In the genomic region with DNA sequence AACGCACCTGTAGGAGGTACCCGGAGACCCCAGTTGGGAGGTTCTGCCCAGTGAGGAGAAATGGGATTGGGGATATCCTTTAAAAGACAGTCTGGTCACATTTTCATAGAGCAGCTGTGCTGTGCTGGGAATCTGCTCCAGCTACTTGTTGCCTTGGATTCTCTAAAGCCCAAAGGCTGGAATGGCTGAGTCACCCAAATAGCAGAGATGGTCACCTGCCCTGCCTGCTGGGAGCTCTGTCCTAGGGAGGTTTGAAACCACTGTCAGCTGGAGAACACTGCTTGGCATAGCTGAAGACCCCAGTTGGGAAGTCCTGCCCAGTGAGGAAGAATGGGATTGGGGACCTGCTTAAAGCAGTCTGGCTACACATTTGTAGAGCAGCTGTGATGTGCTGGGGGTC, we compare ENCODE assay signal across 1 cellular context.
TF ChIP-seq lines count a peak whose summit lies in the region.

No MANE protein-coding gene starts in this region.

TF ChIP-seq in GM12878, 131 proteins besides CTCF, POLR2A, EP300 and RAD21:
- TF ChIP-seq BACH1 (IDR thresholded peaks at IDR 0.05; ENCODE audit: borderline replicate concordance) (no peak), NFIC (IDR thresholded peaks at IDR 0.05; ENCODE audit: low read depth, low read length) (no peak), KDM1A (IDR thresholded peaks at IDR 0.05; ENCODE audit: borderline replicate concordance) (no peak)
- TF ChIP-seq, protein P1, sequence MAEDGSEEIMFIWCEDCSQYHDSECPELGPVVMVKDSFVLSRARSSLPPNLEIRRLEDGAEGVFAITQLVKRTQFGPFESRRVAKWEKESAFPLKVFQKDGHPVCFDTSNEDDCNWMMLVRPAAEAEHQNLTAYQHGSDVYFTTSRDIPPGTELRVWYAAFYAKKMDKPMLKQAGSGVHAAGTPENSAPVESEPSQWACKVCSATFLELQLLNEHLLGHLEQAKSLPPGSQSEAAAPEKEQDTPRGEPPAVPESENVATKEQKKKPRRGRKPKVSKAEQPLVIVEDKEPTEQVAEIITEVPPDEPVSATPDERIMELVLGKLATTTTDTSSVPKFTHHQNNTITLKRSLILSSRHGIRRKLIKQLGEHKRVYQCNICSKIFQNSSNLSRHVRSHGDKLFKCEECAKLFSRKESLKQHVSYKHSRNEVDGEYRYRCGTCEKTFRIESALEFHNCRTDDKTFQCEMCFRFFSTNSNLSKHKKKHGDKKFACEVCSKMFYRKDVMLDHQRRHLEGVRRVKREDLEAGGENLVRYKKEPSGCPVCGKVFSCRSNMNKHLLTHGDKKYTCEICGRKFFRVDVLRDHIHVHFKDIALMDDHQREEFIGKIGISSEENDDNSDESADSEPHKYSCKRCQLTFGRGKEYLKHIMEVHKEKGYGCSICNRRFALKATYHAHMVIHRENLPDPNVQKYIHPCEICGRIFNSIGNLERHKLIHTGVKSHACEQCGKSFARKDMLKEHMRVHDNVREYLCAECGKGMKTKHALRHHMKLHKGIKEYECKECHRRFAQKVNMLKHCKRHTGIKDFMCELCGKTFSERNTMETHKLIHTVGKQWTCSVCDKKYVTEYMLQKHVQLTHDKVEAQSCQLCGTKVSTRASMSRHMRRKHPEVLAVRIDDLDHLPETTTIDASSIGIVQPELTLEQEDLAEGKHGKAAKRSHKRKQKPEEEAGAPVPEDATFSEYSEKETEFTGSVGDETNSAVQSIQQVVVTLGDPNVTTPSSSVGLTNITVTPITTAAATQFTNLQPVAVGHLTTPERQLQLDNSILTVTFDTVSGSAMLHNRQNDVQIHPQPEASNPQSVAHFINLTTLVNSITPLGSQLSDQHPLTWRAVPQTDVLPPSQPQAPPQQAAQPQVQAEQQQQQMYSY (CRISPR knock-in tag; IDR thresholded peaks at IDR 0.05) = no peak
